ENCODE assay signal across 1 cellular context in genomic region chr7:121406866-121407439, GRCh38.
TF ChIP-seq lines count a peak whose summit lies in the region.

No MANE protein-coding gene starts in this region.

TF ChIP-seq in GM23338, 12 proteins besides CTCF, POLR2A, EP300 and RAD21 (continued from another document):
- TF ChIP-seq, protein P1, sequence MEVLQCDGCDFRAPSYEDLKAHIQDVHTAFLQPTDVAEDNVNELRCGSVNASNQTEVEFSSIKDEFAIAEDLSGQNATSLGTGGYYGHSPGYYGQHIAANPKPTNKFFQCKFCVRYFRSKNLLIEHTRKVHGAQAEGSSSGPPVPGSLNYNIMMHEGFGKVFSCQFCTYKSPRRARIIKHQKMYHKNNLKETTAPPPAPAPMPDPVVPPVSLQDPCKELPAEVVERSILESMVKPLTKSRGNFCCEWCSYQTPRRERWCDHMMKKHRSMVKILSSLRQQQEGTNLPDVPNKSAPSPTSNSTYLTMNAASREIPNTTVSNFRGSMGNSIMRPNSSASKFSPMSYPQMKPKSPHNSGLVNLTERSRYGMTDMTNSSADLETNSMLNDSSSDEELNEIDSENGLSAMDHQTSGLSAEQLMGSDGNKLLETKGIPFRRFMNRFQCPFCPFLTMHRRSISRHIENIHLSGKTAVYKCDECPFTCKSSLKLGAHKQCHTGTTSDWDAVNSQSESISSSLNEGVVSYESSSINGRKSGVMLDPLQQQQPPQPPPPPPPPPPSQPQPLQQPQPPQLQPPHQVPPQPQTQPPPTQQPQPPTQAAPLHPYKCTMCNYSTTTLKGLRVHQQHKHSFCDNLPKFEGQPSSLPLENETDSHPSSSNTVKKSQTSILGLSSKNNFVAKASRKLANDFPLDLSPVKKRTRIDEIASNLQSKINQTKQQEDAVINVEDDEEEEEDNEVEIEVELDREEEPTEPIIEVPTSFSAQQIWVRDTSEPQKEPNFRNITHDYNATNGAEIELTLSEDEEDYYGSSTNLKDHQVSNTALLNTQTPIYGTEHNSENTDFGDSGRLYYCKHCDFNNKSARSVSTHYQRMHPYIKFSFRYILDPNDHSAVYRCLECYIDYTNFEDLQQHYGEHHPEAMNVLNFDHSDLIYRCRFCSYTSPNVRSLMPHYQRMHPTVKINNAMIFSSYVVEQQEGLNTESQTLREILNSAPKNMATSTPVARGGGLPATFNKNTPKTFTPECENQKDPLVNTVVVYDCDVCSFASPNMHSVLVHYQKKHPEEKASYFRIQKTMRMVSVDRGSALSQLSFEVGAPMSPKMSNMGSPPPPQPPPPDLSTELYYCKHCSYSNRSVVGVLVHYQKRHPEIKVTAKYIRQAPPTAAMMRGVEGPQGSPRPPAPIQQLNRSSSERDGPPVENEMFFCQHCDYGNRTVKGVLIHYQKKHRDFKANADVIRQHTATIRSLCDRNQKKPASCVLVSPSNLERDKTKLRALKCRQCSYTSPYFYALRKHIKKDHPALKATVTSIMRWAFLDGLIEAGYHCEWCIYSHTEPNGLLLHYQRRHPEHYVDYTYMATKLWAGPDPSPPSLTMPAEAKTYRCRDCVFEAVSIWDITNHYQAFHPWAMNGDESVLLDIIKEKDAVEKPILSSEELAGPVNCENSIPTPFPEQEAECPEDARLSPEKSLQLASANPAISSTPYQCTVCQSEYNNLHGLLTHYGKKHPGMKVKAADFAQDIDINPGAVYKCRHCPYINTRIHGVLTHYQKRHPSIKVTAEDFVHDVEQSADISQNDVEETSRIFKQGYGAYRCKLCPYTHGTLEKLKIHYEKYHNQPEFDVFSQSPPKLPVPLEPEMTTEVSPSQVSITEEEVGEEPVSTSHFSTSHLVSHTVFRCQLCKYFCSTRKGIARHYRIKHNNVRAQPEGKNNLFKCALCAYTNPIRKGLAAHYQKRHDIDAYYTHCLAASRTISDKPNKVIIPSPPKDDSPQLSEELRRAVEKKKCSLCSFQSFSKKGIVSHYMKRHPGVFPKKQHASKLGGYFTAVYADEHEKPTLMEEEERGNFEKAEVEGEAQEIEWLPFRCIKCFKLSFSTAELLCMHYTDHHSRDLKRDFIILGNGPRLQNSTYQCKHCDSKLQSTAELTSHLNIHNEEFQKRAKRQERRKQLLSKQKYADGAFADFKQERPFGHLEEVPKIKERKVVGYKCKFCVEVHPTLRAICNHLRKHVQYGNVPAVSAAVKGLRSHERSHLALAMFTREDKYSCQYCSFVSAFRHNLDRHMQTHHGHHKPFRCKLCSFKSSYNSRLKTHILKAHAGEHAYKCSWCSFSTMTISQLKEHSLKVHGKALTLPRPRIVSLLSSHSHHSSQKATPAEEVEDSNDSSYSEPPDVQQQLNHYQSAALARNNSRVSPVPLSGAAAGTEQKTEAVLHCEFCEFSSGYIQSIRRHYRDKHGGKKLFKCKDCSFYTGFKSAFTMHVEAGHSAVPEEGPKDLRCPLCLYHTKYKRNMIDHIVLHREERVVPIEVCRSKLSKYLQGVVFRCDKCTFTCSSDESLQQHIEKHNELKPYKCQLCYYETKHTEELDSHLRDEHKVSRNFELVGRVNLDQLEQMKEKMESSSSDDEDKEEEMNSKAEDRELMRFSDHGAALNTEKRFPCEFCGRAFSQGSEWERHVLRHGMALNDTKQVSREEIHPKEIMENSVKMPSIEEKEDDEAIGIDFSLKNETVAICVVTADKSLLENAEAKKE (CRISPR knock-in tag; IDR thresholded peaks at IDR 0.05), result no peak
- no peak for TF ChIP-seq EZH2 (IDR thresholded peaks at IDR 0.05; ENCODE audit: low read depth, unreplicated experiment)
- TF ChIP-seq ZNF331 (CRISPR knock-in tag; IDR thresholded peaks at IDR 0.05; ENCODE audit: low read depth), result no peak
- TF ChIP-seq POLR2AphosphoS5 (IDR thresholded peaks at IDR 0.05; ENCODE audit: low read depth), result no peak
- no peak for TF ChIP-seq NANOG (IDR thresholded peaks at IDR 0.05; ENCODE audit: borderline replicate concordance)
- no peak for TF ChIP-seq ZNF114 (CRISPR knock-in tag; IDR thresholded peaks at IDR 0.05)
